In genomic region chr22:46561435-46561905, GRCh38 we compare ENCODE assay signal across 9 cellular contexts. TPM values are rescaled to one million over a fixed set of nuclear protein-coding genes. Genes with fewer than 3 reads are reported as not detected.
DNase-seq lines count a peak whose midpoint lies in the region; ATAC-seq and TF ChIP-seq lines count a peak whose summit lies in the region.
"Had no signal": no experiment of that assay in that cellular context is flagged by ENCODE, and none has a peak within 500 bp of the region (broad histone marks: within the 10 kb centered on the region; RNA-seq: fewer than 3 reads in every experiment).

No MANE protein-coding gene starts in this region.

- CTCF ChIA-PET in activated naive CD4-positive, alpha-beta T cell treated with anti-CD3 and anti-CD28 coated beads for 36 hours (lab: Charles Lee): no interaction called here

- H3K4me1 Mint-ChIP-seq in activated naive CD4-positive, alpha-beta T cell treated with anti-CD3 and anti-CD28 coated beads for 36 hours (ENCODE audit: low read depth): peaks cover 7% of the 10 kb centered on the region
- H3K4me1 Mint-ChIP-seq in activated T-cell treated with anti-CD3 and anti-CD28 coated beads, Interleukin-2, amount 50 U/mL, for 72 hours (ENCODE audit: low read depth): peaks cover 31% of the 10 kb centered on the region

- H3K36me3 ChIP-seq in spleen: no peaks in the 10 kb centered on the region
- H3K36me3 ChIP-seq: upper lobe of left lung had no signal

- intact Hi-C loops in activated naive CD4-positive, alpha-beta T cell treated with anti-CD3 and anti-CD28 coated beads for 36 hours (cut with micrococcal nuclease): loop anchor here (5.0 kb wide), 1 partner anchor 51 kb away; no protein-coding TSS in a partner anchor
- intact Hi-C loops in spleen (cut with DNase I; ENCODE audit: low total_unique reads): no loop called here

- no peak for TF ChIP-seq POLR2A in spleen (IDR thresholded peaks at IDR 0.05)

- H3K9me3 ChIP-seq in spleen: peaks cover 0 to 9% (median 7%) of the 10 kb centered on the region in 8 donors

- peaks cover 5 to 31% (median 16%) of the 10 kb centered on the region in 6 donors for H3K4me1 ChIP-seq in spleen

- H3K27ac Mint-ChIP-seq in activated naive CD4-positive, alpha-beta T cell treated with anti-CD3 and anti-CD28 coated beads for 36 hours: no peak overlapping the region
- no peak overlapping the region for H3K27ac Mint-ChIP-seq in activated T-cell treated with anti-CD3 and anti-CD28 coated beads, Interleukin-2, amount 50 U/mL, for 72 hours

- 74 to 91% (median 80%) methylated on average over 3 to 5 of the region's 5 CpGs for WGBS in spleen, 5 donors

- H3K27me3 Mint-ChIP-seq in activated naive CD4-positive, alpha-beta T cell treated with anti-CD3 and anti-CD28 coated beads for 36 hours (ENCODE audit: low read depth): no peaks in the 10 kb centered on the region
- H3K27me3 Mint-ChIP-seq in activated T-cell treated with anti-CD3 and anti-CD28 coated beads, Interleukin-2, amount 50 U/mL, for 72 hours (ENCODE audit: low read depth): no peaks in the 10 kb centered on the region

- H3K27me3 ChIP-seq in spleen (replicated peaks in 1 of 7): no peaks in the 10 kb centered on the region
- H3K27me3 ChIP-seq: upper lobe of left lung had no signal

- H3K4me3 ChIP-seq in spleen: no peak overlapping the region
- H3K4me3 ChIP-seq: upper lobe of left lung had no signal

- H3K4me3 Mint-ChIP-seq in activated naive CD4-positive, alpha-beta T cell treated with anti-CD3 and anti-CD28 coated beads for 36 hours: no peak overlapping the region
- H3K4me3 Mint-ChIP-seq in activated T-cell treated with anti-CD3 and anti-CD28 coated beads, Interleukin-2, amount 50 U/mL, for 72 hours: peak overlapping the region; percentile 55 to 59

- no peaks in the 10 kb centered on the region for H3K36me3 Mint-ChIP-seq in activated naive CD4-positive, alpha-beta T cell treated with anti-CD3 and anti-CD28 coated beads for 36 hours (ENCODE audit: low read depth)
- H3K36me3 Mint-ChIP-seq in activated T-cell treated with anti-CD3 and anti-CD28 coated beads, Interleukin-2, amount 50 U/mL, for 72 hours (ENCODE audit: insufficient read depth in 2 of 2): peaks cover 0 to 3% of the 10 kb centered on the region in 2 donors

- peak; percentile 60 for DNase-seq in activated naive CD4-positive, alpha-beta T cell treated with anti-CD3 and anti-CD28 coated beads for 36 hours
- no peak for DNase-seq in activated naive CD4-positive, alpha-beta T cell (lab: John Stamatoyannopoulos, UW)
- peak; percentile 78 for DNase-seq in MV-4-11 (lab: John Stamatoyannopoulos, UW)
- DNase-seq in activated T-cell treated with anti-CD3 and anti-CD28 coated beads, Interleukin-2, amount 50 U/mL, for 72 hours: peak; percentile 48 to 54
- peak; percentile 47 for DNase-seq in spleen
- DNase-seq in activated CD4-positive, CD25-positive, alpha-beta regulatory T cell (lab: John Stamatoyannopoulos, UW): no peak
- no peak for DNase-seq in activated effector memory CD4-positive, alpha-beta T cell treated with anti-CD3 and anti-CD28 coated beads, Interleukin-2, amount 50 U/mL, for 16 hours
- DNase-seq: upper lobe of left lung had no signal

- peaks cover 2% of the 10 kb centered on the region for H3K9me3 Mint-ChIP-seq in activated naive CD4-positive, alpha-beta T cell treated with anti-CD3 and anti-CD28 coated beads for 36 hours
- H3K9me3 Mint-ChIP-seq in activated T-cell treated with anti-CD3 and anti-CD28 coated beads, Interleukin-2, amount 50 U/mL, for 72 hours: peaks cover 2 to 4% of the 10 kb centered on the region in 2 donors

- no peak overlapping the region for H3K27ac ChIP-seq in spleen
- H3K27ac ChIP-seq: upper lobe of left lung had no signal

- TF ChIP-seq CTCF in spleen (IDR thresholded peaks at IDR 0.05 in 8 of 11, conservative IDR thresholded peaks at IDR 0.05 in 3 of 11): no peak

- peak; percentile 65 to 67 for ATAC-seq in activated T-cell treated with anti-CD3 and anti-CD28 coated beads, Interleukin-2, amount 50 U/mL, for 72 hours (replicated peaks in 1 of 2)
- ATAC-seq in HG02970 (IDR thresholded peaks at IDR 0.05; ENCODE audit: low FRiP score, unreplicated experiment): no peak

RNA-seq across cellular contexts. Expression of gene CELSR1, which starts 24.1 kb away (rescaled TPM):
- total RNA-seq in activated naive CD4-positive, alpha-beta T cell treated with anti-CD3 and anti-CD28 coated beads for 36 hours: under 1 TPM; 0.17 to 0.25 TPM
- total RNA-seq in activated T-cell treated with anti-CD3 and anti-CD28 coated beads, Interleukin-2, amount 50 U/mL, for 72 hours: 1 to 10 TPM in 1 of 2 donors, under 1 TPM in 1; 0.83 to 1.3 TPM
- 10 to 100 TPM in 2 of 7 donors, 1 to 10 TPM in 5; 4.3 to 12.7 (median 8.0) TPM for total RNA-seq in spleen
- 10 to 100 TPM in 2 of 3 donors, 1 to 10 TPM in 1; 8.2 to 13.1 (median 11.4) TPM for polyA plus RNA-seq in spleen

RNA-seq across cellular contexts. Expression of gene GRAMD4, which starts 58.7 kb away (rescaled TPM):
- total RNA-seq in activated naive CD4-positive, alpha-beta T cell treated with anti-CD3 and anti-CD28 coated beads for 36 hours: 10 to 100 TPM; 34.3 to 35.4 TPM
- total RNA-seq in activated T-cell treated with anti-CD3 and anti-CD28 coated beads, Interleukin-2, amount 50 U/mL, for 72 hours: 10 to 100 TPM; 42.8 to 53.5 TPM
- total RNA-seq in spleen: 10 to 100 TPM; 20.8 to 46.1 (median 33.1) TPM
- 10 to 100 TPM; 16.0 to 26.3 (median 21.5) TPM for polyA plus RNA-seq in spleen

Comparison
In these comparisons a context has a peak if more than half of its experiments do, and no peak if none do; other contexts are left out.
1. DNase-seq: peak in activated naive CD4-positive, alpha-beta T cell treated with anti-CD3 and anti-CD28 coated beads for 36 hours (single experiment), MV-4-11 (single experiment), activated T-cell treated with anti-CD3 and anti-CD28 coated beads, Interleukin-2, amount 50 U/mL, for 72 hours (2 of 2) and spleen (single experiment); none in activated naive CD4-positive, alpha-beta T cell (0 of 4), activated CD4-positive, CD25-positive, alpha-beta regulatory T cell (0 of 4) and activated effector memory CD4-positive, alpha-beta T cell treated with anti-CD3 and anti-CD28 coated beads, Interleukin-2, amount 50 U/mL, for 16 hours (single experiment).